In genomic region chrX:139759637-139760036, GRCh38 we compare ENCODE assay signal across 8 cellular contexts. TPM values are rescaled to one million over a fixed set of nuclear protein-coding genes. Genes with fewer than 3 reads are reported as not detected.
DNase-seq lines count a peak whose midpoint lies in the region; ATAC-seq, FAIRE-seq and TF ChIP-seq lines count a peak whose summit lies in the region.

No MANE protein-coding gene starts in this region.

- TF ChIP-seq CTCF in D721Med (IDR thresholded peaks at IDR 0.05; ENCODE audit: insufficient read depth, missing control alignments) (peak; percentile 31), HFFc6 (IDR thresholded peaks at IDR 0.05) (peak; percentile 71)

- no peak for DNase-seq in D721Med (ENCODE audit: insufficient read length, low spot score)
- DNase-seq in HFFc6: peak; percentile 27
- peak; percentile 54 for DNase-seq in amniotic epithelial cell (ENCODE audit: low read depth)
- peak; percentile 18 to 44 for DNase-seq in lung microvascular endothelial cell (ENCODE audit: low read depth in 2 of 2)
- DNase-seq in DMS79 treated with DMSO at 0.1 percent for 48 hours (lab: John Stamatoyannopoulos, UW): no peak
- DNase-seq in NK-92 (lab: John Stamatoyannopoulos, UW; ENCODE audit: unreplicated experiment): no peak
- DNase-seq in COR-L47 (lab: John Stamatoyannopoulos, UW): no peak

- peaks cover 5% of the 10 kb centered on the region for H3K9me3 Mint-ChIP-seq in HFFc6

- no peak for FAIRE-seq in D721Med (lab: Jason Lieb, UNC)

- no peak overlapping the region for H3K27ac Mint-ChIP-seq in HFFc6

- H3K4me1 Mint-ChIP-seq in HFFc6 (ENCODE audit: low read depth): no peaks in the 10 kb centered on the region

- H3K27me3 Mint-ChIP-seq in HFFc6 (ENCODE audit: insufficient read depth): no peaks in the 10 kb centered on the region

- H3K4me3 Mint-ChIP-seq in HFFc6: no peak overlapping the region

- no peak for ATAC-seq in GM21526 (IDR thresholded peaks at IDR 0.05; ENCODE audit: low FRiP score, unreplicated experiment)

- H3K36me3 Mint-ChIP-seq in HFFc6 (ENCODE audit: low read depth): peaks cover 6% of the 10 kb centered on the region

RNA-seq across cellular contexts. Expression of gene MCF2, which starts 51.7 kb away (rescaled TPM):
- total RNA-seq in HFFc6 (2021; fragmentation: NEBNext Ultra II Directional; extraction: Animal tissue kit (Norgen Biotek cat#: 25700)): under 1 TPM in 1 of 6 experiments, not detected in 5; 0.11 TPM
- total RNA-seq in lung microvascular endothelial cell: not detected in 2 replicates

Comparison
In these comparisons a context has a peak if more than half of its experiments do, and no peak if none do; other contexts are left out.
1. DNase-seq: peak in HFFc6 (single experiment), amniotic epithelial cell (single experiment) and lung microvascular endothelial cell (2 of 2); none in D721Med (single experiment), DMS79 treated with DMSO at 0.1 percent for 48 hours (single experiment), NK-92 (single experiment) and COR-L47 (single experiment).